8 cellular contexts compared by ENCODE assay signal in the genomic region with DNA sequence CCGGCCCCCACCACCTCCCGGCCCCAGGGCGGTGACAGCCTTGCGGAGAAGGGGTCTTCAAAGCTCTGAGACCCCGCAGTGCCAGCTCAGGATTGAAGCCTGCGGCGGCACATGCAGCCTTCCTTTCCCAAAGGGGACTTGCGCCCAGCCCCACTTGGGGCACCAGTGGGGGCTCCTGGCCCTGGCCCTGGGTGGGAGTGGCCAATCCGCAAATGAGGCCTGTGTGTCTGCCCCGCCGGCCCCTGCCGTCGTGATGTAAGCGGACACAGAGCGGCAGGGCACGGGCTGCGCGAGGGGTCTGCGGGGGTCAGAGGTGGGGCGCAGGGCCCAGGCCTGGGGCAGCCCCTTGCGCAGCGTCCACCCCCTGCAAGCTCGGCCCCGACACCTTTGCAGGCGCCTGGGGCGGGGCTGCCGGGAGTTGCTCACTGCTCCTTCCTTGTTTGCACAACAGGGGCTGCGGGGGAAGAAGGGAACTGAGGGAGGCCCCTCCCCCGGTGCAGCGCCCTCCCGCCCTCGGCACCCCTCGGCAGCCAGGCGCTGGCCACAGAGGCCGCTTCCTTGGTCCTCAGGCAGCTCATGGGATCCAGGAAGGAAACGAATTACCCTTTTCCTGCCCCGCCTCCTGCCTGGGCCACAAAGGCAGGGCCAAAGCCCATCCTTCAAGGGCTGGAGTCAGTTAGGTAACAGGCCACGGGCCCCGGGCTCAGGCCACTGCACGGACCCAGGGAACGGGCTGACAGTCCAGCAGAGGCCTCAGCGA. TPM values are rescaled to one million over a fixed set of nuclear protein-coding genes. Genes with fewer than 3 reads are reported as not detected.
DNase-seq lines count a peak whose midpoint lies in the region; ATAC-seq, FAIRE-seq and TF ChIP-seq lines count a peak whose summit lies in the region.

No MANE protein-coding gene starts in this region.

- H3K9me3 ChIP-seq in OCI-LY7 (ENCODE audit: low read length) (no peaks in the 10 kb centered on the region), endothelial cell of umbilical vein (replicated peaks; ENCODE audit: control insufficient read depth, insufficient read depth, low read length) (no peaks in the 10 kb centered on the region), mucosa of descending colon (no peaks in the 10 kb centered on the region)

- no peaks in the 10 kb centered on the region for H3K36me3 ChIP-seq in OCI-LY7 (ENCODE audit: insufficient read depth, low read length)
- H3K36me3 ChIP-seq in endothelial cell of umbilical vein (ENCODE audit: control insufficient read depth in 2 of 2, extremely low read depth in 1 of 2, insufficient read depth in 2 of 2, low read length in 2 of 2) = peaks cover 0 to 4% of the 10 kb centered on the region in 2 experiments
- no peaks in the 10 kb centered on the region for H3K36me3 ChIP-seq in mucosa of descending colon (ENCODE audit: low read depth)

- H3K79me2 ChIP-seq in OCI-LY7 (ENCODE audit: insufficient read depth, low read depth, low read length) (no peaks in the 10 kb centered on the region), endothelial cell of umbilical vein (ENCODE audit: control insufficient read depth, insufficient read depth, low read length) (peaks cover 72% of the 10 kb centered on the region)

- dilution Hi-C loops in endothelial cell of umbilical vein (cut with MboI; ENCODE audit: extremely low pct_ligation_motif_present, low sequenced_read_pairs) = no loop called here

- no peaks in the 10 kb centered on the region for H3K27me3 ChIP-seq in endothelial cell of umbilical vein (ENCODE audit: control insufficient read depth in 2 of 2, insufficient read depth in 2 of 2, low read length in 2 of 2)

- no peaks in the 10 kb centered on the region for H3K9me1 ChIP-seq in endothelial cell of umbilical vein (replicated peaks; ENCODE audit: control insufficient read depth, extremely low read depth, insufficient read depth, low read length)

- H3K9me3 Mint-ChIP-seq in activated naive CD4-positive, alpha-beta T cell treated with anti-CD3 and anti-CD28 coated beads, Interleukin-2, amount 10 ng/mL, durations not matched to agents 7 days and 5 days = no peaks in the 10 kb centered on the region

- peak overlapping the region; percentile 36; the same call in 1 of the 2 replicates for H3K4me2 ChIP-seq in OCI-LY7 (ENCODE audit: low read length)
- H3K4me2 ChIP-seq in endothelial cell of umbilical vein (ENCODE audit: insufficient read depth, low read length) = peak overlapping the region; percentile 73

- peaks cover 13% of the 10 kb centered on the region for H3K36me3 Mint-ChIP-seq in activated naive CD4-positive, alpha-beta T cell treated with anti-CD3 and anti-CD28 coated beads, Interleukin-2, amount 10 ng/mL, durations not matched to agents 7 days and 5 days

- H4K20me1 ChIP-seq in OCI-LY7 (ENCODE audit: insufficient read depth, low read length) (peaks cover 8% of the 10 kb centered on the region; the same call in 1 of the 2 replicates), endothelial cell of umbilical vein (replicated peaks; ENCODE audit: control insufficient read depth, extremely low read depth, insufficient read depth, low read length) (no peaks in the 10 kb centered on the region)

- peak; percentile 90 for FAIRE-seq in endothelial cell of umbilical vein (lab: Jason Lieb, UNC)

- H3K4me3 ChIP-seq in OCI-LY7 (ENCODE audit: low read depth, low read length, poor library complexity, severe bottlenecking) = peak overlapping the region; percentile 10
- H3K4me3 ChIP-seq in endothelial cell of umbilical vein (replicated peaks in 1 of 3; ENCODE audit: insufficient read depth in 1 of 3, low read depth in 1 of 3, low read length in 3 of 3) = peak overlapping the region; percentile 43 to 59 (median 53)
- peak overlapping the region; percentile 14 for H3K4me3 ChIP-seq in mucosa of descending colon

- H3K27ac ChIP-seq in OCI-LY7 (ENCODE audit: low read depth, low read length, poor library complexity, severe bottlenecking) (no peak overlapping the region), endothelial cell of umbilical vein (ENCODE audit: insufficient read depth, low read depth, low read length) (peak overlapping the region; percentile 55)

- CTCF ChIA-PET in activated naive CD4-positive, alpha-beta T cell treated with anti-CD3 and anti-CD28 coated beads, Interleukin-2, amount 10 ng/mL, durations not matched to agents 7 days and 5 days (lab: Charles Lee) = interaction anchor here (0.8 kb wide), 2 partner anchors 11 to 85 kb away, joined by 3 read pairs; partner anchors contain the start of gene CD7
- CTCF ChIA-PET in OCI-LY7 (lab: Charles Lee; ENCODE audit: unreplicated experiment) (no interaction called here), endothelial cell of umbilical vein (lab: Charles Lee) (interaction anchor here (1.3 to 8.8 kb wide), 2 partner anchors 26 to 201 kb away, joined by 3 to 104 read pairs; no protein-coding TSS in a partner anchor)

- no TSS peak for BruUV-seq in OCI-LY7 (replicated peaks; lab: Mats Ljungman, UMichigan)
- no TSS peak for BruUV-seq in endothelial cell of umbilical vein (replicated peaks; lab: Mats Ljungman, UMichigan)

- ATAC-seq in mucosa of descending colon (peak; percentile 46), HG02798 (IDR thresholded peaks at IDR 0.05; ENCODE audit: poor library complexity, unreplicated experiment) (no peak), HG03521 (IDR thresholded peaks at IDR 0.05; ENCODE audit: unreplicated experiment) (no peak), HG02852 (IDR thresholded peaks at IDR 0.05; ENCODE audit: unreplicated experiment) (no peak)

- intact Hi-C loops in OCI-LY7 (cut with micrococcal nuclease; ENCODE audit: unreplicated experiment) (loop anchor here (5.0 kb wide), 1 partner anchor 186 kb away; the partner anchor contains the start of genes HEXD and OGFOD3), endothelial cell of umbilical vein (cut with micrococcal nuclease) (loop anchor here (10.0 kb wide), 1 partner anchor 197 kb away; the partner anchor contains the start of genes DCXR and RAC3), mucosa of descending colon (cut with DNase I, micrococcal nuclease) (loop anchor here in 1 of 2 donors (10.0 kb wide), 1 partner anchor 93 kb away; no protein-coding TSS in a partner anchor)

- H2AFZ ChIP-seq in OCI-LY7 (ENCODE audit: low read length) (no peak overlapping the region), endothelial cell of umbilical vein (ENCODE audit: low read depth, low read length) (no peak overlapping the region)

- no peak for TF ChIP-seq POLR2A in endothelial cell of umbilical vein (IDR thresholded peaks at IDR 0.05; ENCODE audit: low read depth, low read length)

- peak overlapping the region; percentile 21 for H3K4me3 Mint-ChIP-seq in activated naive CD4-positive, alpha-beta T cell treated with anti-CD3 and anti-CD28 coated beads, Interleukin-2, amount 10 ng/mL, durations not matched to agents 7 days and 5 days

- H3K4me1 ChIP-seq in OCI-LY7 (ENCODE audit: insufficient read depth, low read length, poor library complexity, severe bottlenecking) (peaks cover 43% of the 10 kb centered on the region), endothelial cell of umbilical vein (ENCODE audit: control insufficient read depth, extremely low read depth, insufficient read depth, low read length) (peaks cover 23% of the 10 kb centered on the region), mucosa of descending colon (ENCODE audit: low read depth) (peaks cover 58% of the 10 kb centered on the region)

- H3K27ac Mint-ChIP-seq in activated naive CD4-positive, alpha-beta T cell treated with anti-CD3 and anti-CD28 coated beads, Interleukin-2, amount 10 ng/mL, durations not matched to agents 7 days and 5 days = no peak overlapping the region

- peaks cover 38% of the 10 kb centered on the region for H3K4me1 Mint-ChIP-seq in activated naive CD4-positive, alpha-beta T cell treated with anti-CD3 and anti-CD28 coated beads, Interleukin-2, amount 10 ng/mL, durations not matched to agents 7 days and 5 days

- peak; percentile 54 for DNase-seq in activated naive CD4-positive, alpha-beta T cell treated with anti-CD3 and anti-CD28 coated beads, Interleukin-2, amount 10 ng/mL, durations not matched to agents 7 days and 5 days
- no peak for DNase-seq in activated naive CD4-positive, alpha-beta T cell treated with Interleukin-2 at 50 U/mL for 16 hours
- DNase-seq in OCI-LY7 (ENCODE audit: low spot score) (no peak), endothelial cell of umbilical vein (ENCODE audit: low read depth, low spot score) (peak; percentile 35), mucosa of descending colon (peak; percentile 81 to 92 (median 87))

- H3K27me3 Mint-ChIP-seq in activated naive CD4-positive, alpha-beta T cell treated with anti-CD3 and anti-CD28 coated beads, Interleukin-2, amount 10 ng/mL, durations not matched to agents 7 days and 5 days = peaks cover 5% of the 10 kb centered on the region

- H3K9ac ChIP-seq in endothelial cell of umbilical vein (replicated peaks; ENCODE audit: extremely low read depth, insufficient read depth, low read length) = peak overlapping the region; percentile 52

- TF ChIP-seq CTCF in OCI-LY7 (conservative IDR thresholded peaks at IDR 0.05; ENCODE audit: low read length) = no peak
- TF ChIP-seq CTCF in endothelial cell of umbilical vein (IDR thresholded peaks at IDR 0.05; ENCODE audit: extremely low read depth in 1 of 2, insufficient read depth in 1 of 2, low read depth in 1 of 2, low read length in 2 of 2) = no peak
- TF ChIP-seq CTCF in mucosa of descending colon (IDR thresholded peaks at IDR 0.05) = no peak

- H3K9me2 ChIP-seq in OCI-LY7 (ENCODE audit: insufficient read depth, low read length) = no peaks in the 10 kb centered on the region

- POLR2A ChIA-PET in OCI-LY7 (lab: Charles Lee) = no interaction called here
- POLR2A ChIA-PET in endothelial cell of umbilical vein (lab: Charles Lee) = no interaction called here

RNA-seq across cellular contexts. Expression of gene SLC16A3, which starts 2.9 kb away (rescaled TPM):
- total RNA-seq in OCI-LY7 (2014; rRNA removed; shearing (Covaris generic)) = 10.1 and 21.6 TPM in 2 replicates
- total RNA-seq in OCI-LY7 (2022) (28.3 and 55.0 TPM in 2 replicates), endothelial cell of umbilical vein (171 and 229 TPM in 2 replicates), mucosa of descending colon (100 to 1,000 TPM in 2 of 3 donors, 10 to 100 TPM in 1; 41.0 to 150 (median 104) TPM)
- 95.9 and 140 TPM in 2 replicates for polyA plus RNA-seq in endothelial cell of umbilical vein
- 52.1 and 69.8 TPM in 2 replicates for polyA plus RNA-seq in endothelial cell of umbilical vein (2011; cell fraction: cytosol; rRNA removed)
- polyA plus RNA-seq in endothelial cell of umbilical vein (2011; cell fraction: nucleus; rRNA removed) = 40.9 and 41.0 TPM in 2 replicates
- 119 and 153 TPM in 2 replicates for polyA plus RNA-seq in endothelial cell of umbilical vein (2012)
- polyA minus RNA-seq in endothelial cell of umbilical vein = 98.9 and 118 TPM in 2 replicates
- polyA minus RNA-seq in endothelial cell of umbilical vein (2011; cell fraction: cytosol; rRNA and poly(A)+ RNA removed) = 158 TPM
- polyA minus RNA-seq in endothelial cell of umbilical vein (2011; cell fraction: nucleus; rRNA and poly(A)+ RNA removed) = 31.0 and 31.5 TPM in 2 replicates

RNA-seq across cellular contexts. Expression of gene CCDC57, which starts 19.1 kb away (rescaled TPM):
- 30.7 and 34.5 TPM in 2 replicates for total RNA-seq in OCI-LY7 (2014; rRNA removed; shearing (Covaris generic))
- total RNA-seq in OCI-LY7 (2022) = 56.1 and 58.7 TPM in 2 replicates
- total RNA-seq in endothelial cell of umbilical vein = 31.6 and 40.9 TPM in 2 replicates
- polyA plus RNA-seq in endothelial cell of umbilical vein = 18.6 and 19.7 TPM in 2 replicates
- polyA plus RNA-seq in endothelial cell of umbilical vein (2011; cell fraction: cytosol; rRNA removed) = 3.9 and 6.4 TPM in 2 replicates
- 167 and 183 TPM in 2 replicates for polyA plus RNA-seq in endothelial cell of umbilical vein (2011; cell fraction: nucleus; rRNA removed)
- 9.3 and 11.4 TPM in 2 replicates for polyA plus RNA-seq in endothelial cell of umbilical vein (2012)
- 15.8 and 16.5 TPM in 2 replicates for polyA minus RNA-seq in endothelial cell of umbilical vein
- polyA minus RNA-seq in endothelial cell of umbilical vein (2011; cell fraction: cytosol; rRNA and poly(A)+ RNA removed) = 16.3 TPM
- polyA minus RNA-seq in endothelial cell of umbilical vein (2011; cell fraction: nucleus; rRNA and poly(A)+ RNA removed) = 31.4 and 37.9 TPM in 2 replicates
- total RNA-seq in mucosa of descending colon = 10 to 100 TPM; 41.3 to 46.3 (median 45.4) TPM

RNA-seq across cellular contexts. Expression of gene CSNK1D, which starts 41.8 kb away (rescaled TPM):
- 39.7 and 53.0 TPM in 2 replicates for total RNA-seq in OCI-LY7 (2014; rRNA removed; shearing (Covaris generic))
- total RNA-seq in OCI-LY7 (2022) (170 and 181 TPM in 2 replicates), endothelial cell of umbilical vein (143 and 155 TPM in 2 replicates), mucosa of descending colon (100 to 1,000 TPM; 177 to 221 (median 189) TPM)
- 123 and 127 TPM in 2 replicates for polyA plus RNA-seq in endothelial cell of umbilical vein
- polyA plus RNA-seq in endothelial cell of umbilical vein (2011; cell fraction: cytosol; rRNA removed) = 137 and 147 TPM in 2 replicates
- polyA plus RNA-seq in endothelial cell of umbilical vein (2011; cell fraction: nucleus; rRNA removed) = 510 and 541 TPM in 2 replicates
- 147 and 161 TPM in 2 replicates for polyA plus RNA-seq in endothelial cell of umbilical vein (2012)
- 108 and 121 TPM in 2 replicates for polyA minus RNA-seq in endothelial cell of umbilical vein
- polyA minus RNA-seq in endothelial cell of umbilical vein (2011; cell fraction: cytosol; rRNA and poly(A)+ RNA removed) = 34.4 TPM
- polyA minus RNA-seq in endothelial cell of umbilical vein (2011; cell fraction: nucleus; rRNA and poly(A)+ RNA removed) = 96.1 and 97.5 TPM in 2 replicates

Comparison
In these comparisons a context has a peak if more than half of its experiments do, and no peak if none do; other contexts are left out.
1. DNase-seq: peak in activated naive CD4-positive, alpha-beta T cell treated with anti-CD3 and anti-CD28 coated beads, Interleukin-2, amount 10 ng/mL, durations not matched to agents 7 days and 5 days (single experiment), endothelial cell of umbilical vein (single experiment) and mucosa of descending colon (3 of 3); none in activated naive CD4-positive, alpha-beta T cell treated with Interleukin-2 at 50 U/mL for 16 hours (single experiment) and OCI-LY7 (single experiment).
2. Peak in every context shown above with its lines, with median percentiles within 50 percentile points of each other: H3K4me3 ChIP-seq.